Comparison of ENCODE assay signal across 1 cellular context in genomic region chr2:216911886-216912285, GRCh38.
TF ChIP-seq lines count a peak whose summit lies in the region.

No MANE protein-coding gene starts in this region.

TF ChIP-seq in SK-N-SH, 30 proteins besides CTCF, POLR2A, EP300 and RAD21 (continued from another document):
- no peak for TF ChIP-seq REST (IDR thresholded peaks at IDR 0.05; ENCODE audit: low read depth, low read length)
- no peak for TF ChIP-seq SMC3 (IDR thresholded peaks at IDR 0.05; ENCODE audit: low read depth, low read length)
- TF ChIP-seq GABPA (IDR thresholded peaks at IDR 0.05; ENCODE audit: low read depth) = no peak
- no peak for TF ChIP-seq RXRA (IDR thresholded peaks at IDR 0.05; ENCODE audit: borderline replicate concordance, low read depth)
- TF ChIP-seq PBX3 (IDR thresholded peaks at IDR 0.05) = no peak
- TF ChIP-seq FOXM1 (IDR thresholded peaks at IDR 0.05; ENCODE audit: low read depth) = no peak
- TF ChIP-seq GATA2 (CRISPR knock-in tag; IDR thresholded peaks at IDR 0.05) = no peak
- no peak for TF ChIP-seq ELF1 (IDR thresholded peaks at IDR 0.05)
- TF ChIP-seq USF1 (IDR thresholded peaks at IDR 0.05; ENCODE audit: borderline replicate concordance, low read depth) = no peak
- TF ChIP-seq IRF3 (IDR thresholded peaks at IDR 0.05; ENCODE audit: low read depth, low read length) = no peak
- no peak for TF ChIP-seq SIN3A (IDR thresholded peaks at IDR 0.05; ENCODE audit: borderline replicate concordance, low read depth, low read length)
- TF ChIP-seq FOXJ3 (CRISPR knock-in tag; IDR thresholded peaks at IDR 0.05) = no peak
- TF ChIP-seq MXI1 (IDR thresholded peaks at IDR 0.05; ENCODE audit: low read depth, low read length) = no peak
- TF ChIP-seq JUND (IDR thresholded peaks at IDR 0.05) = no peak
- TF ChIP-seq USF2 (IDR thresholded peaks at IDR 0.05; ENCODE audit: borderline replicate concordance, low read depth, low read length) = no peak
